In genomic region chr1:48859429-48859828, GRCh38 we compare ENCODE assay signal across 15 cellular contexts.
DNase-seq lines count a peak whose midpoint lies in the region; ATAC-seq and TF ChIP-seq lines count a peak whose summit lies in the region.
"Had no signal": no experiment of that assay in that cellular context is flagged by ENCODE, and none has a peak within 500 bp of the region (broad histone marks: within the 10 kb centered on the region; RNA-seq: fewer than 3 reads in every experiment).

No MANE protein-coding gene starts in this region.

- H4K20me1 ChIP-seq in osteoblast (ENCODE audit: insufficient read depth, low read length) = no peaks in the 10 kb centered on the region

- no peak overlapping the region for H3K27ac ChIP-seq in HEK293 (ENCODE audit: extremely low read depth, low read depth, low read length)
- peak overlapping the region; percentile 75 for H3K27ac ChIP-seq in osteoblast (ENCODE audit: low read depth, low read length)
- H3K27ac ChIP-seq: foreskin keratinocyte, upper lobe of right lung had no signal

- no peaks in the 10 kb centered on the region for H3K79me2 ChIP-seq in osteoblast (ENCODE audit: insufficient read depth, low read length)

- H2AFZ ChIP-seq in osteoblast (ENCODE audit: low read length) = no peak overlapping the region

- no peak for TF ChIP-seq CTCF in HEK293 (tag by site-specific recombination; IDR thresholded peaks at IDR 0.05)
- TF ChIP-seq CTCF in osteoblast (IDR thresholded peaks at IDR 0.05; ENCODE audit: extremely low read depth, low read depth, low read length) = no peak

- peak overlapping the region; percentile 28 for H3K4me2 ChIP-seq in osteoblast (ENCODE audit: insufficient read depth, low read length)

- H3K4me3 ChIP-seq in HEK293 (ENCODE audit: low read depth, low read length) = no peak overlapping the region
- no peak overlapping the region for H3K4me3 ChIP-seq in osteoblast (ENCODE audit: insufficient read depth, low read length)
- H3K4me3 ChIP-seq: upper lobe of right lung had no signal

- DNase-seq in NCI-H2107 (lab: John Stamatoyannopoulos, UW) (peak; percentile 82), astrocyte of the hippocampus (ENCODE audit: low read depth, low spot score) (peak; percentile 51), osteoblast (ENCODE audit: insufficient read length, low spot score, missing footprints) (peak; percentile 46), D341Med (ENCODE audit: low spot score) (no peak), GM03348 (ENCODE audit: low spot score) (no peak), T-helper 2 cell (no peak)
- DNase-seq: activated T-cell treated with anti-CD3 and anti-CD28 coated beads for 4 hours; CD4-positive, alpha-beta memory T cell; foreskin keratinocyte; right cardiac atrium; stimulated activated CD4-positive, alpha-beta T cell treated with anti-CD3 and anti-CD28 coated beads, Interleukin-2, amount 100 ng/mL, for 48 hours; T-helper 17 cell; upper lobe of right lung had no signal

- POLR2A ChIA-PET in HEK293 (lab: Yijun Ruan, JAX) = no interaction called here

- CTCF ChIA-PET in HEK293 (lab: Yijun Ruan, JAX) = no interaction called here

- H3K27me3 ChIP-seq in osteoblast (ENCODE audit: insufficient read depth, low read length) = no peaks in the 10 kb centered on the region
- H3K27me3 ChIP-seq: foreskin keratinocyte, upper lobe of right lung had no signal

- no peaks in the 10 kb centered on the region for H3K9me3 ChIP-seq in HEK293 (ENCODE audit: control insufficient read depth, insufficient read depth, low read depth, low read length)
- peaks cover 3% of the 10 kb centered on the region for H3K9me3 ChIP-seq in osteoblast (ENCODE audit: low read depth, low read length)
- H3K9me3 ChIP-seq: upper lobe of right lung had no signal

- H3K36me3 ChIP-seq in HEK293 (ENCODE audit: control insufficient read depth in 2 of 2, insufficient read depth in 1 of 2, low read length in 2 of 2) = no peaks in the 10 kb centered on the region
- no peaks in the 10 kb centered on the region for H3K36me3 ChIP-seq in osteoblast (ENCODE audit: insufficient read depth, low read length)
- H3K36me3 ChIP-seq: upper lobe of right lung had no signal

- H3K4me1 ChIP-seq in HEK293 (ENCODE audit: control insufficient read depth, insufficient read depth, low read length) (no peaks in the 10 kb centered on the region), osteoblast (ENCODE audit: insufficient read depth, low read length) (peaks cover 9% of the 10 kb centered on the region)
- H3K4me1 ChIP-seq: foreskin keratinocyte, upper lobe of right lung had no signal

- ATAC-seq in activated CD4-positive, CD25-positive, alpha-beta regulatory T cell treated with anti-CD3 and anti-CD28 coated beads, Interleukin-2, amount 50 U/mL, for 24 hours = no peak
- ATAC-seq: foreskin keratinocyte, right cardiac atrium, T-helper 17 cell, upper lobe of right lung had no signal

TF ChIP-seq in HEK293, 187 proteins besides CTCF, POLR2A, EP300 and RAD21:
- no peak for TF ChIP-seq GLIS2 (tag by site-specific recombination; IDR thresholded peaks at IDR 0.05)
- TF ChIP-seq, protein P1, sequence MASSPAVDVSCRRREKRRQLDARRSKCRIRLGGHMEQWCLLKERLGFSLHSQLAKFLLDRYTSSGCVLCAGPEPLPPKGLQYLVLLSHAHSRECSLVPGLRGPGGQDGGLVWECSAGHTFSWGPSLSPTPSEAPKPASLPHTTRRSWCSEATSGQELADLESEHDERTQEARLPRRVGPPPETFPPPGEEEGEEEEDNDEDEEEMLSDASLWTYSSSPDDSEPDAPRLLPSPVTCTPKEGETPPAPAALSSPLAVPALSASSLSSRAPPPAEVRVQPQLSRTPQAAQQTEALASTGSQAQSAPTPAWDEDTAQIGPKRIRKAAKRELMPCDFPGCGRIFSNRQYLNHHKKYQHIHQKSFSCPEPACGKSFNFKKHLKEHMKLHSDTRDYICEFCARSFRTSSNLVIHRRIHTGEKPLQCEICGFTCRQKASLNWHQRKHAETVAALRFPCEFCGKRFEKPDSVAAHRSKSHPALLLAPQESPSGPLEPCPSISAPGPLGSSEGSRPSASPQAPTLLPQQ (tag by site-specific recombination; IDR thresholded peaks at IDR 0.05) = no peak
- TF ChIP-seq, protein P2, sequence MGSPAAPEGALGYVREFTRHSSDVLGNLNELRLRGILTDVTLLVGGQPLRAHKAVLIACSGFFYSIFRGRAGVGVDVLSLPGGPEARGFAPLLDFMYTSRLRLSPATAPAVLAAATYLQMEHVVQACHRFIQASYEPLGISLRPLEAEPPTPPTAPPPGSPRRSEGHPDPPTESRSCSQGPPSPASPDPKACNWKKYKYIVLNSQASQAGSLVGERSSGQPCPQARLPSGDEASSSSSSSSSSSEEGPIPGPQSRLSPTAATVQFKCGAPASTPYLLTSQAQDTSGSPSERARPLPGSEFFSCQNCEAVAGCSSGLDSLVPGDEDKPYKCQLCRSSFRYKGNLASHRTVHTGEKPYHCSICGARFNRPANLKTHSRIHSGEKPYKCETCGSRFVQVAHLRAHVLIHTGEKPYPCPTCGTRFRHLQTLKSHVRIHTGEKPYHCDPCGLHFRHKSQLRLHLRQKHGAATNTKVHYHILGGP (tag by site-specific recombination; IDR thresholded peaks at IDR 0.05) = 0 out of 2 replicates have a peak, but pooled peaks have one; percentile 19

Comparison
In these comparisons a context has a peak if more than half of its experiments do, and no peak if none do; other contexts are left out.
1. DNase-seq: peak in NCI-H2107 (single experiment), astrocyte of the hippocampus (single experiment) and osteoblast (single experiment); none in D341Med (single experiment), GM03348 (single experiment) and T-helper 2 cell (0 of 5).